ENCODE assay signal across 8 cellular contexts in the genomic region with DNA sequence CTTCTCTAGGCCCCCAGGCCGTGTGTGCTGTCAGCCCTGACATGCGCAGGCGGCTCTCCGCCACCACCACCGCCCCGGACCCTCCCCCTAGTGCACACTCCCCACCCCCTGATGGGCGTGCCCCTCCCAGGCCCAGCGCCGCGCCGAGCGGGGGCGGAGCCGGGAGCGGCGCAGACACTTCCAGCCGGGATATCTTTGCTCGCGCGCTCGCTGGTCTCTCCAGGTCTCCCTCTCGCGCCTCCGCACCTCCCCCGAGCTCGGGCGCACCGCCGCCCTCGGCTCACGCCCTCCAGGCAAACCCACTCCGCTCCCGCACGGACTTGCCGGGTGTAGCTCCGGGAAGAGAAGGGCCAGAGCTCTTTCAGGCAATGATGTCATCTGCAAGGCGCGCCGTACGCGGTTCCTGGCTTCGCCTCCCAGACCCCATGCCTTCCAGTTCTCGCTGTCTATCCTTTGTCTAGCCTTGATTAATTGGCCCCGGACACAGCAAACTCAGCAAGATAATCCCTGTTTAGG. TPM values are rescaled to one million over a fixed set of nuclear protein-coding genes. Genes with fewer than 3 reads are reported as not detected.
DNase-seq lines count a peak whose midpoint lies in the region; ATAC-seq, FAIRE-seq and TF ChIP-seq lines count a peak whose summit lies in the region.

A gene with protein sequence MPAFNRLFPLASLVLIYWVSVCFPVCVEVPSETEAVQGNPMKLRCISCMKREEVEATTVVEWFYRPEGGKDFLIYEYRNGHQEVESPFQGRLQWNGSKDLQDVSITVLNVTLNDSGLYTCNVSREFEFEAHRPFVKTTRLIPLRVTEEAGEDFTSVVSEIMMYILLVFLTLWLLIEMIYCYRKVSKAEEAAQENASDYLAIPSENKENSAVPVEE (minus strand): TSS at position 59 of the 516 bp plus-strand sequence. CDS start 823 bp downstream, outside the sequence.

- no peaks in the 10 kb centered on the region for H4K20me1 ChIP-seq in GM12878 (ENCODE audit: control insufficient read depth, insufficient read depth)

- peak within 1 kb of the TSS; percentile 65 for H3K4me3 Mint-ChIP-seq in Calu3 (ENCODE audit: low read depth, unreplicated experiment)

- H3K27me3 ChIP-seq in GM12878 (replicated peaks in 1 of 2; ENCODE audit: control insufficient read depth in 2 of 2, insufficient read depth in 2 of 2, low read length in 1 of 2): peaks cover 6 to 10% of the 10 kb centered on the region in 2 experiments
- no peaks in the 10 kb centered on the region for H3K27me3 ChIP-seq in psoas muscle (ENCODE audit: insufficient read depth in 3 of 3, low read length in 2 of 3)

- in situ Hi-C loops in GM12878 (cut with MboI): no loop called here

- SMC1A ChIA-PET in GM12878 (lab: Charles Lee; ENCODE audit: uncharacterized antibody, unreplicated experiment): no interaction called here

- peak; percentile 59 for ATAC-seq in HG02870 (IDR thresholded peaks at IDR 0.05; ENCODE audit: unreplicated experiment)
- peak; percentile 85 for ATAC-seq in GM12878
- ATAC-seq in psoas muscle: peak; percentile 85 to 91 (median 90)
- ATAC-seq in GM21423 (IDR thresholded peaks at IDR 0.05; ENCODE audit: unreplicated experiment): no peak

- H3K4me3 ChIP-seq in GM12878: peak within 1 kb of the TSS; percentile 58; the same call in 1 of the 2 replicates
- peak within 1 kb of the TSS; percentile 71 for H3K4me3 ChIP-seq in psoas muscle

- peak within 1 kb of the TSS; percentile 93 for H3K4me2 ChIP-seq in GM12878 (ENCODE audit: control insufficient read depth, insufficient read depth)

- H3K4me1 ChIP-seq in GM12878 (ENCODE audit: control insufficient read depth, insufficient read depth, low read length) (peaks cover 2% of the 10 kb centered on the region; the same call in 1 of the 2 replicates), psoas muscle (peaks cover 26% of the 10 kb centered on the region)

- RAD21 ChIA-PET in GM12878 (lab: Charles Lee; ENCODE audit: unreplicated experiment): no interaction called here

- TF ChIP-seq RAD21 in GM12878 (IDR thresholded peaks at IDR 0.05; ENCODE audit: insufficient read depth, low read depth, low read length): no peak

- no peak within 1 kb of the TSS for H3K27ac Mint-ChIP-seq in Calu3 (ENCODE audit: unreplicated experiment)

- H3K9ac ChIP-seq in GM12878 (ENCODE audit: control insufficient read depth, insufficient read depth, low read length): no peak within 1 kb of the TSS

- TF ChIP-seq POLR2A in GM12878 (IDR thresholded peaks at IDR 0.05; ENCODE audit: low read depth, low read length): no peak

- intact Hi-C loops in Calu3 (cut with micrococcal nuclease; ENCODE audit: unreplicated experiment): no loop called here
- intact Hi-C loops in GM12878 (cut with micrococcal nuclease; ENCODE audit: unreplicated experiment): no loop called here
- intact Hi-C loops in psoas muscle (cut with DNase I): no loop called here

- peak within 1 kb of the TSS; percentile 41; the same call in 1 of the 2 replicates for H2AFZ ChIP-seq in GM12878 (ENCODE audit: control insufficient read depth, low read depth, low read length)

- DNase-seq in Calu3: peak; percentile 74
- DNase-seq in NCI-H774 (lab: John Stamatoyannopoulos, UW): peak; percentile 89
- no peak for DNase-seq in GM12878 (ENCODE audit: low read depth, low spot score)
- DNase-seq in hippocampal formation (lab: John Stamatoyannopoulos, UW): peak; percentile 39 to 42
- DNase-seq in psoas muscle: peak; percentile 71 to 86
- DNase-seq in activated gamma-delta T cell treated with Interleukin-2 at 50 U/mL for 16 hours: no peak

- no peak for FAIRE-seq in GM12878 (lab: Jason Lieb, UNC)

- H3K36me3 ChIP-seq in GM12878 (ENCODE audit: control insufficient read depth in 2 of 2, insufficient read depth in 2 of 2, low read length in 1 of 2) (no peaks in the 10 kb centered on the region), psoas muscle (ENCODE audit: insufficient read depth in 1 of 2, low read depth in 1 of 2) (no peaks in the 10 kb centered on the region)

- POLR2A ChIA-PET in GM12878 (lab: Charles Lee): no interaction called here

- H3K36me3 Mint-ChIP-seq in Calu3 (ENCODE audit: insufficient read depth, unreplicated experiment): peaks cover 12% of the 10 kb centered on the region

- TF ChIP-seq CTCF in Calu3 (IDR thresholded peaks at IDR 0.05; ENCODE audit: unreplicated experiment) (no peak), GM12878 (IDR thresholded peaks at IDR 0.05 in 2 of 3, conservative IDR thresholded peaks at IDR 0.05 in 1 of 3; ENCODE audit: control insufficient read depth in 2 of 3, extremely low read depth in 1 of 3, insufficient read depth in 1 of 3, low read depth in 3 of 3, low read length in 3 of 3) (no peak), psoas muscle (IDR thresholded peaks at IDR 0.05) (no peak)

- CTCF ChIA-PET in Calu3 (lab: Charles Lee): interaction anchor here (1.1 to 1.5 kb wide), 3 partner anchors 53 to 393 kb away, joined by 3 to 4 read pairs (median 3); no protein-coding TSS in a partner anchor
- CTCF ChIA-PET in GM12878 (lab: Yijun Ruan, JAX): interaction anchor here (1.3 kb wide), 1 partner anchor 52 kb away, joined by 3 read pairs; no protein-coding TSS in a partner anchor

- H3K79me2 ChIP-seq in GM12878 (ENCODE audit: control insufficient read depth, insufficient read depth, low read length): no peaks in the 10 kb centered on the region

- H3K27ac ChIP-seq in GM12878 (ENCODE audit: control insufficient read depth, insufficient read depth): no peak within 1 kb of the TSS
- peak within 1 kb of the TSS; percentile 93 for H3K27ac ChIP-seq in psoas muscle

- H3K9me3 ChIP-seq in GM12878 (replicated peaks; ENCODE audit: control insufficient read depth, insufficient read depth, low read length) (peaks cover 8% of the 10 kb centered on the region; the same call in 2 of the 3 replicates), psoas muscle (no peaks in the 10 kb centered on the region)

- H3K4me1 Mint-ChIP-seq in Calu3 (ENCODE audit: low read depth, unreplicated experiment): no peaks in the 10 kb centered on the region

- WGBS in GM12878 (ENCODE audit: insufficient coverage, insufficient replicate concordance, low lambda C conversion rate, missing lambda C conversion rate): 44% methylated on average over 8 of the region's 44 CpGs
- 0 to 1% (median 0%) methylated on average over 21 to 44 of the region's 44 CpGs for WGBS in psoas muscle, 3 donors

- no peak for TF ChIP-seq EP300 in GM12878 (IDR thresholded peaks at IDR 0.05; ENCODE audit: borderline replicate concordance in 1 of 2, control insufficient read depth in 1 of 2, low read depth in 2 of 2, low read length in 2 of 2)

- H3K27me3 Mint-ChIP-seq in Calu3 (ENCODE audit: unreplicated experiment): peaks cover 47% of the 10 kb centered on the region

- H3K9me3 Mint-ChIP-seq in Calu3 (ENCODE audit: low read depth, unreplicated experiment): no peaks in the 10 kb centered on the region

- no TSS peak for BruUV-seq in Calu3 (replicated peaks; lab: Mats Ljungman, UMichigan)
- no TSS peak for BruUV-seq in GM12878 (replicated peaks; lab: Mats Ljungman, UMichigan)

TF ChIP-seq in GM12878, 131 proteins besides CTCF, POLR2A, EP300 and RAD21 (continues in another document):
- TF ChIP-seq, protein P1, sequence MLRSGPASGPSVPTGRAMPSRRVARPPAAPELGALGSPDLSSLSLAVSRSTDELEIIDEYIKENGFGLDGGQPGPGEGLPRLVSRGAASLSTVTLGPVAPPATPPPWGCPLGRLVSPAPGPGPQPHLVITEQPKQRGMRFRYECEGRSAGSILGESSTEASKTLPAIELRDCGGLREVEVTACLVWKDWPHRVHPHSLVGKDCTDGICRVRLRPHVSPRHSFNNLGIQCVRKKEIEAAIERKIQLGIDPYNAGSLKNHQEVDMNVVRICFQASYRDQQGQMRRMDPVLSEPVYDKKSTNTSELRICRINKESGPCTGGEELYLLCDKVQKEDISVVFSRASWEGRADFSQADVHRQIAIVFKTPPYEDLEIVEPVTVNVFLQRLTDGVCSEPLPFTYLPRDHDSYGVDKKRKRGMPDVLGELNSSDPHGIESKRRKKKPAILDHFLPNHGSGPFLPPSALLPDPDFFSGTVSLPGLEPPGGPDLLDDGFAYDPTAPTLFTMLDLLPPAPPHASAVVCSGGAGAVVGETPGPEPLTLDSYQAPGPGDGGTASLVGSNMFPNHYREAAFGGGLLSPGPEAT (IDR thresholded peaks at IDR 0.05; ENCODE audit: low read depth): no peak
- TF ChIP-seq STAT3 (IDR thresholded peaks at IDR 0.05; ENCODE audit: low read depth, low read length): no peak

RNA-seq across cellular contexts. Expression of the gene that starts here (rescaled TPM):
- 0.10 and 0.45 TPM in 2 replicates for total RNA-seq in Calu3 (2022)
- total RNA-seq in GM12878 (2013; cell fraction: nucleolus; rRNA removed): not detected in 2 replicates
- not detected in 2 replicates for total RNA-seq in GM12878 (2014; rRNA removed)
- total RNA-seq in GM12878 (2014; rRNA removed; fragmentation: Illumina TruSeq; extraction: Trizol): not detected in 2 replicates
- not detected in 2 replicates for total RNA-seq in GM12878 (2021)
- not detected for polyA plus RNA-seq in GM12878 (2011; ENCODE audit: low read depth)
- 0.01 and 0.06 TPM in 2 replicates for polyA plus RNA-seq in GM12878 (2011; rRNA removed)
- polyA plus RNA-seq in GM12878 (2011; cell fraction: cytosol; rRNA removed): 0.01 TPM in 1 of 2 replicates, not detected in the other
- polyA plus RNA-seq in GM12878 (2011; cell fraction: nucleus; rRNA removed): 0.03 TPM in 1 of 2 replicates, not detected in the other
- polyA plus RNA-seq in GM12878 (2012): 0.05 and 0.06 TPM in 2 replicates
- not detected in 2 replicates for polyA plus RNA-seq in GM12878 (2014; fragmentation: Illumina TruSeq; extraction: Trizol)
- not detected for polyA plus RNA-seq in GM12878 (2014; fragmentation: Nextera tagmentation; extraction: Ambion mirVana)
- not detected in 2 replicates for polyA plus RNA-seq in GM12878 (2014; rRNA removed)
- polyA plus RNA-seq in GM12878 (2016; fragmentation: Nextera tagmentation; extraction: Ambion mirVana): under 1 TPM; 0.09 to 0.12 TPM
- polyA minus RNA-seq in GM12878 (2011; rRNA and poly(A)+ RNA removed): not detected in 2 replicates
- polyA minus RNA-seq in GM12878 (2011; cell fraction: cytosol; rRNA and poly(A)+ RNA removed): not detected in 2 replicates
- not detected in 2 replicates for polyA minus RNA-seq in GM12878 (2011; cell fraction: nucleus; rRNA and poly(A)+ RNA removed)
- 10 to 100 TPM; 11.1 to 69.0 (median 26.4) TPM for total RNA-seq in psoas muscle
- 10 to 100 TPM; 15.6 to 42.1 (median 17.2) TPM for polyA plus RNA-seq in psoas muscle

Comparison
In these comparisons a context has a peak if more than half of its experiments do, and no peak if none do; other contexts are left out.
1. RNA of the gene that starts here (polyA plus RNA-seq): 15.6 to 42.1 TPM in psoas muscle; 0.01 to 0.12 TPM in GM12878; every median in the first group is over 10 times any median in the second.
2. Peak in DNase-seq in Calu3; RNA of the gene not detected or under 1 TPM.
3. Peak in ATAC-seq, H3K4me3 ChIP-seq and H3K4me2 ChIP-seq in GM12878; RNA of the gene not detected or under 1 TPM.
4. DNase-seq: peak in NCI-H774 (single experiment), hippocampal formation (2 of 2) and psoas muscle (2 of 2); none in GM12878 (single experiment) and activated gamma-delta T cell treated with Interleukin-2 at 50 U/mL for 16 hours (single experiment).